Comparison of ENCODE assay signal across 30 cellular contexts in genomic region chr15:68495981-68496705, GRCh38.
"Had no signal": no experiment of that assay in that cellular context is flagged by ENCODE, and none has a peak within 500 bp of the region (broad histone marks: within the 10 kb centered on the region; RNA-seq: fewer than 3 reads in every experiment).

No MANE protein-coding gene starts in this region.

- H3K36me3 Mint-ChIP-seq: immature natural killer cell; naive thymus-derived CD4-positive, alpha-beta T cell; stimulated activated memory B cell treated with anti-CD40 and anti-IgM and Interleukin-4, amounts not matched to agents 10 μg/mL and 1 μg/mL and 100 μg/mL, for 72 hours; type B pancreatic cell had no signal

- H3K4me1 ChIP-seq: lower lobe of right lung, prostate gland, spleen, testis had no signal

- H3K9me3 ChIP-seq: left ventricle myocardium inferior, lower lobe of right lung, mucosa of descending colon, prostate gland, right atrium auricular region, sigmoid colon, spleen, testis, tibial artery had no signal

- DNase-seq: cerebellar nuclear complex; dorsolateral prefrontal cortex; effector CD8-positive, alpha-beta T cell; endodermal cell; foreskin melanocyte; hypothalamus; immature natural killer cell; islet precursor cell; kidney glomerular epithelial cell; left colon; left ventricle myocardium inferior; lower lobe of right lung; mucosa of descending colon; naive thymus-derived CD4-positive, alpha-beta T cell; nephron progenitor cell; nucleus accumbens; sigmoid colon; spleen; stimulated activated CD4-positive, alpha-beta T cell treated with anti-CD3 and anti-CD28 coated beads, Interleukin-4, amount 100 ng/mL, for 4 hours; stimulated activated naive CD8-positive, alpha-beta T cell treated with anti-CD3 and anti-CD28 coated beads, Interleukin-15, Interleukin-2, amounts not matched to agents 100 U/mL and 50 U/mL, for 24 hours; substantia nigra; testis; tibial artery had no signal

- H3K36me3 ChIP-seq: left ventricle myocardium inferior, lower lobe of right lung, prostate gland, right atrium auricular region, sigmoid colon, spleen, tibial artery had no signal

- H3K9me3 Mint-ChIP-seq: endodermal cell, nephron progenitor cell, type B pancreatic cell had no signal

- FAIRE-seq: colon had no signal

- H3K27ac Mint-ChIP-seq: endodermal cell; immature natural killer cell; naive thymus-derived CD4-positive, alpha-beta T cell; nephron progenitor cell; stimulated activated memory B cell treated with anti-CD40 and anti-IgM and Interleukin-4, amounts not matched to agents 10 μg/mL and 1 μg/mL and 100 μg/mL, for 72 hours; type B pancreatic cell had no signal

- H3K27me3 ChIP-seq: right atrium auricular region, sigmoid colon, testis, tibial artery had no signal

- H3K4me3 ChIP-seq: dorsolateral prefrontal cortex, left ventricle myocardium inferior, lower lobe of right lung, mucosa of descending colon, prostate gland, right atrium auricular region, sigmoid colon, spleen, testis, tibial artery had no signal

- H3K4me1 Mint-ChIP-seq: immature natural killer cell; naive thymus-derived CD4-positive, alpha-beta T cell; stimulated activated memory B cell treated with anti-CD40 and anti-IgM and Interleukin-4, amounts not matched to agents 10 μg/mL and 1 μg/mL and 100 μg/mL, for 72 hours had no signal

- H3K4me3 Mint-ChIP-seq: endodermal cell; immature natural killer cell; naive thymus-derived CD4-positive, alpha-beta T cell; nephron progenitor cell; stimulated activated memory B cell treated with anti-CD40 and anti-IgM and Interleukin-4, amounts not matched to agents 10 μg/mL and 1 μg/mL and 100 μg/mL, for 72 hours; type B pancreatic cell had no signal

- ATAC-seq: esophagus mucosa; left colon; lower lobe of right lung; mucosa of descending colon; naive thymus-derived CD4-positive, alpha-beta T cell; stimulated activated memory B cell treated with anti-CD40 and anti-IgM and Interleukin-4, amounts not matched to agents 10 μg/mL and 1 μg/mL and 100 μg/mL, for 72 hours; stimulated activated naive CD8-positive, alpha-beta T cell treated with anti-CD3 and anti-CD28 coated beads, Interleukin-15, Interleukin-2, amounts not matched to agents 100 U/mL and 50 U/mL, for 24 hours had no signal

- H3K27ac ChIP-seq: dorsolateral prefrontal cortex, epithelial cell of prostate, left ventricle myocardium inferior, lower lobe of right lung, prostate gland, right atrium auricular region, sigmoid colon, spleen, testis, tibial artery had no signal
